ENCODE assay signal across 12 cellular contexts in the genomic region with DNA sequence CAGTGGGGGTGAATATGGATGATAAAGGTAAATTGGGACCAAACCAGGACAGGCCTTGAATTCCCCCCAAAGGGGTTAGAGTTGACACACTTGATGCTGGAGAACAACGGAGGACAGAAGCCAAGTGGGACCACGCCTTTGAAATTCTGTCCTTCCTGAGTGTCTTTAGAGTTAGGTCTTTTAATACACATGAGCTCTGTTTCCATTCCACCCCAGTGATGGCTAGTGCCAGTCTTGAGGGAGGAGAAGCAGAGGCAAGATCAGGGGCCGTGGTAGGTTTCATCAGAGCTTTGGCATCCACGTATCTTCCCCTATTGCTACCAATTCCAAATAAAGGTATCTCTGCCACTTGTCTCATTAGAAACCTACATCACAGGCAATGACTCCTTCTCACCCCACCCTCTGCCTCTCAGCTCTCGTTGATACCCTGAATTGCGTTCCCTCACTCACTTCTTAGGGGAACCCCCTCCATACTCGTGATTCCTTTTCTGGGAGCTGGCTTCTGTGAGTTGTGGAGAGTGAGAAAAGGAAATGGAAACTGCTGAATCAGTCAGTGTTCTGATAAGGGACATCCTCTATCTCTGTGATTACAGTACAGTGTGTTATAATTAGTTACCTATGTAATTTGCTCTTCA. TPM values are rescaled to one million over a fixed set of nuclear protein-coding genes. Genes with fewer than 3 reads are reported as not detected.
DNase-seq lines count a peak whose midpoint lies in the region; ATAC-seq, FAIRE-seq and TF ChIP-seq lines count a peak whose summit lies in the region.
"Had no signal": no experiment of that assay in that cellular context is flagged by ENCODE, and none has a peak within 500 bp of the region (broad histone marks: within the 10 kb centered on the region; RNA-seq: fewer than 3 reads in every experiment).

No MANE protein-coding gene starts in this region.

- peak; percentile 68 for DNase-seq in activated CD4-positive, alpha-beta T cell treated with anti-CD3 and anti-CD28 coated beads, Interleukin-2, amount 10 ng/mL, durations not matched to agents 24 days and 14 days
- DNase-seq in activated CD4-positive, alpha-beta T cell treated with anti-CD3 and anti-CD28 coated beads for 4 hours: no peak
- DNase-seq in activated CD8-positive, alpha-beta T cell treated with anti-CD3 and anti-CD28 coated beads for 36 hours: peak; percentile 78
- DNase-seq in sciatic nerve (ENCODE audit: low spot score) (no peak), NCI-H526 (lab: John Stamatoyannopoulos, UW) (no peak), H54 (ENCODE audit: insufficient read length, low spot score) (no peak), uterus (no peak)
- DNase-seq: GOT3, lower lobe of right lung, sigmoid colon had no signal

- H3K4me3 ChIP-seq in uterus: no peak overlapping the region
- H3K4me3 ChIP-seq: lower lobe of right lung, sigmoid colon had no signal

- H3K4me1 ChIP-seq in uterus: no peaks in the 10 kb centered on the region

- peaks cover 22% of the 10 kb centered on the region for H3K4me1 Mint-ChIP-seq in activated CD4-positive, alpha-beta T cell treated with anti-CD3 and anti-CD28 coated beads, Interleukin-2, amount 10 ng/mL, durations not matched to agents 24 days and 14 days
- H3K4me1 Mint-ChIP-seq in activated CD8-positive, alpha-beta T cell treated with anti-CD3 and anti-CD28 coated beads for 36 hours (ENCODE audit: low read depth): peaks cover 57% of the 10 kb centered on the region

- H3K4me3 Mint-ChIP-seq in activated CD4-positive, alpha-beta T cell treated with anti-CD3 and anti-CD28 coated beads, Interleukin-2, amount 10 ng/mL, durations not matched to agents 24 days and 14 days: no peak overlapping the region
- peak overlapping the region; percentile 4 for H3K4me3 Mint-ChIP-seq in activated CD8-positive, alpha-beta T cell treated with anti-CD3 and anti-CD28 coated beads for 36 hours

- peaks cover 26% of the 10 kb centered on the region for H3K27me3 Mint-ChIP-seq in activated CD4-positive, alpha-beta T cell treated with anti-CD3 and anti-CD28 coated beads, Interleukin-2, amount 10 ng/mL, durations not matched to agents 24 days and 14 days
- H3K27me3 Mint-ChIP-seq in activated CD8-positive, alpha-beta T cell treated with anti-CD3 and anti-CD28 coated beads for 36 hours: peaks cover 9% of the 10 kb centered on the region

- H3K36me3 ChIP-seq in uterus: no peaks in the 10 kb centered on the region
- H3K36me3 ChIP-seq: lower lobe of right lung, sigmoid colon had no signal

- H3K9me3 ChIP-seq in uterus: no peaks in the 10 kb centered on the region
- H3K9me3 ChIP-seq: lower lobe of right lung, sigmoid colon had no signal

- no peaks in the 10 kb centered on the region for H3K36me3 Mint-ChIP-seq in activated CD4-positive, alpha-beta T cell treated with anti-CD3 and anti-CD28 coated beads, Interleukin-2, amount 10 ng/mL, durations not matched to agents 24 days and 14 days (ENCODE audit: low read depth)
- H3K36me3 Mint-ChIP-seq in activated CD8-positive, alpha-beta T cell treated with anti-CD3 and anti-CD28 coated beads for 36 hours (ENCODE audit: low read depth): no peaks in the 10 kb centered on the region

- CTCF ChIA-PET in activated CD8-positive, alpha-beta T cell treated with anti-CD3 and anti-CD28 coated beads for 36 hours (lab: Charles Lee): no interaction called here

- no peak for FAIRE-seq in H54 (lab: Jason Lieb, UNC)

- POLR2A ChIA-PET in activated CD8-positive, alpha-beta T cell treated with anti-CD3 and anti-CD28 coated beads for 36 hours (lab: Charles Lee): no interaction called here

- no peaks in the 10 kb centered on the region for H3K27me3 ChIP-seq in uterus

- H3K27ac Mint-ChIP-seq in activated CD4-positive, alpha-beta T cell treated with anti-CD3 and anti-CD28 coated beads, Interleukin-2, amount 10 ng/mL, durations not matched to agents 24 days and 14 days: peak overlapping the region; percentile 9
- peak overlapping the region; percentile 84 for H3K27ac Mint-ChIP-seq in activated CD8-positive, alpha-beta T cell treated with anti-CD3 and anti-CD28 coated beads for 36 hours
- H3K27ac Mint-ChIP-seq: IgD-negative memory B cell had no signal

- ATAC-seq in HG02852 (IDR thresholded peaks at IDR 0.05; ENCODE audit: unreplicated experiment) (peak; percentile 19), sciatic nerve (peak; percentile 17)
- ATAC-seq in activated CD8-positive, alpha-beta T cell treated with anti-CD3 and anti-CD28 coated beads for 36 hours: peak; percentile 86

- H3K27ac ChIP-seq in uterus: no peak overlapping the region
- H3K27ac ChIP-seq: lower lobe of right lung, sigmoid colon had no signal

- intact Hi-C loops in activated CD4-positive, alpha-beta T cell treated with anti-CD3 and anti-CD28 coated beads, Interleukin-2, amount 10 ng/mL, durations not matched to agents 24 days and 14 days (cut with micrococcal nuclease): no loop called here
- intact Hi-C loops in activated CD8-positive, alpha-beta T cell treated with anti-CD3 and anti-CD28 coated beads for 36 hours (cut with micrococcal nuclease): loop anchor here (10.0 kb wide), 1 partner anchor 104 kb away; a partner anchor contains a TSS
- intact Hi-C loops in sciatic nerve (cut with DNase I): no loop called here
- intact Hi-C loops in uterus (cut with DNase I; ENCODE audit: low total_unique reads): no loop called here

- no peak for TF ChIP-seq CTCF in activated CD8-positive, alpha-beta T cell treated with anti-CD3 and anti-CD28 coated beads for 36 hours (IDR thresholded peaks at IDR 0.05)
- no peak for TF ChIP-seq CTCF in uterus (IDR thresholded peaks at IDR 0.05)

- TF ChIP-seq POLR2A in H54 (IDR thresholded peaks at IDR 0.05; ENCODE audit: low read depth, low read length) (no peak), uterus (IDR thresholded peaks at IDR 0.05) (no peak)

- no peaks in the 10 kb centered on the region for H3K9me3 Mint-ChIP-seq in activated CD4-positive, alpha-beta T cell treated with anti-CD3 and anti-CD28 coated beads, Interleukin-2, amount 10 ng/mL, durations not matched to agents 24 days and 14 days
- H3K9me3 Mint-ChIP-seq in activated CD8-positive, alpha-beta T cell treated with anti-CD3 and anti-CD28 coated beads for 36 hours: no peaks in the 10 kb centered on the region
- H3K9me3 Mint-ChIP-seq: IgD-negative memory B cell had no signal

RNA-seq across cellular contexts. Expression of a gene that starts 2.4 kb away (rescaled TPM):
- total RNA-seq in activated CD4-positive, alpha-beta T cell treated with anti-CD3 and anti-CD28 coated beads, Interleukin-2, amount 10 ng/mL, durations not matched to agents 24 days and 14 days: 4.4 and 4.5 TPM in 2 replicates
- 10 to 100 TPM; 33.8 to 35.1 TPM for total RNA-seq in activated CD8-positive, alpha-beta T cell treated with anti-CD3 and anti-CD28 coated beads for 36 hours
- total RNA-seq in sciatic nerve: 12.4 TPM
- 1 to 10 TPM in 1 of 4 donors, not detected in 3; 2.3 TPM for total RNA-seq in uterus

RNA-seq across cellular contexts. Expression of a gene that starts 11.9 kb away (rescaled TPM):
- total RNA-seq in activated CD4-positive, alpha-beta T cell treated with anti-CD3 and anti-CD28 coated beads, Interleukin-2, amount 10 ng/mL, durations not matched to agents 24 days and 14 days: 11.5 and 11.9 TPM in 2 replicates
- total RNA-seq in activated CD8-positive, alpha-beta T cell treated with anti-CD3 and anti-CD28 coated beads for 36 hours: 100 to 1,000 TPM in 1 of 2 experiments, 10 to 100 TPM in 1; 95.1 to 102 TPM
- 22.1 TPM for total RNA-seq in sciatic nerve
- total RNA-seq in uterus: 1 to 10 TPM in 1 of 4 donors, not detected in 3; 6.7 TPM

RNA-seq across cellular contexts. Expression of a gene that starts 22.5 kb away (rescaled TPM):
- total RNA-seq in activated CD4-positive, alpha-beta T cell treated with anti-CD3 and anti-CD28 coated beads, Interleukin-2, amount 10 ng/mL, durations not matched to agents 24 days and 14 days: 8.9 and 9.8 TPM in 2 replicates
- total RNA-seq in activated CD8-positive, alpha-beta T cell treated with anti-CD3 and anti-CD28 coated beads for 36 hours: 1 to 10 TPM; 6.6 to 9.0 TPM
- total RNA-seq in sciatic nerve (8.9 TPM), uterus (10 to 100 TPM in 1 of 4 donors, not detected in 3; 10.9 TPM)

Comparison
In these comparisons a context has a peak if more than half of its experiments do, and no peak if none do; other contexts are left out.
1. DNase-seq: peak in activated CD4-positive, alpha-beta T cell treated with anti-CD3 and anti-CD28 coated beads, Interleukin-2, amount 10 ng/mL, durations not matched to agents 24 days and 14 days (single experiment) and activated CD8-positive, alpha-beta T cell treated with anti-CD3 and anti-CD28 coated beads for 36 hours (single experiment); none in activated CD4-positive, alpha-beta T cell treated with anti-CD3 and anti-CD28 coated beads for 4 hours (0 of 2), sciatic nerve (single experiment), NCI-H526 (0 of 2), H54 (single experiment) and uterus (0 of 2).
2. ATAC-seq: peak in every context shown above with its lines; median percentile 86 in activated CD8-positive, alpha-beta T cell treated with anti-CD3 and anti-CD28 coated beads for 36 hours; 19 in HG02852; 17 in sciatic nerve.